9 cellular contexts compared by ENCODE assay signal in genomic region chr6:137883400-137883888, GRCh38. TPM values are rescaled to one million over a fixed set of nuclear protein-coding genes. Genes with fewer than 3 reads are reported as not detected.
DNase-seq lines count a peak whose midpoint lies in the region; ATAC-seq and TF ChIP-seq lines count a peak whose summit lies in the region.
"Had no signal": no experiment of that assay in that cellular context is flagged by ENCODE, and none has a peak within 500 bp of the region (broad histone marks: within the 10 kb centered on the region; RNA-seq: fewer than 3 reads in every experiment).

No MANE protein-coding gene starts in this region.

- H3K4me3 ChIP-seq in GM23338 (no peak overlapping the region), sigmoid colon (no peak overlapping the region)
- H3K4me3 ChIP-seq: SK-N-MC had no signal

- TF ChIP-seq CTCF in GM23338 (conservative IDR thresholded peaks at IDR 0.05; ENCODE audit: low read depth in 2 of 2) (no peak), sigmoid colon (IDR thresholded peaks at IDR 0.05) (no peak), GM13977 (IDR thresholded peaks at IDR 0.05; ENCODE audit: extremely low read depth, insufficient read depth, missing control alignments) (no peak)

- TF ChIP-seq EP300 in sigmoid colon (IDR thresholded peaks at IDR 0.05) = no peak

- H4K20me1 ChIP-seq in GM23338 (replicated peaks; ENCODE audit: insufficient read depth) = no peaks in the 10 kb centered on the region

- H3K27ac Mint-ChIP-seq in GM23338 = peak overlapping the region; percentile 65; the same call in 1 of the 2 replicates
- peak overlapping the region; percentile 96 for H3K27ac Mint-ChIP-seq in T-helper 17 cell

- peaks cover 29% of the 10 kb centered on the region for H3K4me1 Mint-ChIP-seq in GM23338
- peaks cover 50% of the 10 kb centered on the region for H3K4me1 Mint-ChIP-seq in T-helper 17 cell

- intact Hi-C loops in sigmoid colon (cut with DNase I) = no loop called here

- no peaks in the 10 kb centered on the region for H3K9me3 ChIP-seq in T-helper 17 cell (ENCODE audit: control insufficient read depth, low read length, poor library complexity, severe bottlenecking)
- peaks cover 0 to 2% (median 0%) of the 10 kb centered on the region in 4 donors for H3K9me3 ChIP-seq in sigmoid colon

- H3K4me1 ChIP-seq in GM23338 (ENCODE audit: insufficient read depth) = peaks cover 21% of the 10 kb centered on the region
- peaks cover 0 to 20% (median 16%) of the 10 kb centered on the region in 4 donors for H3K4me1 ChIP-seq in sigmoid colon

- H3K9me2 ChIP-seq in GM23338 (ENCODE audit: insufficient read depth) = no peaks in the 10 kb centered on the region

- 66 to 85% methylated on average over 6 of the region's 6 CpGs for WGBS in sigmoid colon, 2 donors

- H3K36me3 ChIP-seq in GM23338 (ENCODE audit: insufficient read depth) = no peaks in the 10 kb centered on the region
- H3K36me3 ChIP-seq in sigmoid colon = peaks cover 32 to 51% (median 36%) of the 10 kb centered on the region in 4 donors

- in situ Hi-C loops in GM13977 (cut with MboI; ENCODE audit: low pct_unique_long_range_greater_than_20kb, low sequenced_read_pairs, unreplicated experiment) = no loop called here

- no peak overlapping the region for H3K4me2 ChIP-seq in GM23338

- TF ChIP-seq POLR2A in sigmoid colon (IDR thresholded peaks at IDR 0.05) = no peak

- no peaks in the 10 kb centered on the region for H3F3A ChIP-seq in GM23338 (replicated peaks; ENCODE audit: low read depth)

- H3K27ac ChIP-seq in GM23338 (ENCODE audit: low read depth) (no peak overlapping the region), epithelial cell of prostate (peak overlapping the region; percentile 63), sigmoid colon (peak overlapping the region in 3 of 4 donors; percentile 34 to 47 (median 35))
- H3K27ac ChIP-seq: SK-N-MC had no signal

- ATAC-seq in GM23338 (no peak), T-helper 17 cell (peak; percentile 50)

- H3K36me3 Mint-ChIP-seq in GM23338 (ENCODE audit: low read depth) (peaks cover 3% of the 10 kb centered on the region; the same call in 2 of the 3 replicates), T-helper 17 cell (ENCODE audit: low read depth) (peaks cover 12% of the 10 kb centered on the region)

- H3K4me3 Mint-ChIP-seq in GM23338 (no peak overlapping the region), T-helper 17 cell (peak overlapping the region; percentile 83)

- DNase-seq in GM23338 (ENCODE audit: low spot score) = no peak
- DNase-seq in T-helper 17 cell = peak; percentile 28 to 60 (median 46)
- DNase-seq in epithelial cell of prostate (ENCODE audit: low read depth, low spot score) = no peak
- DNase-seq in sigmoid colon = peak; percentile 64
- DNase-seq in EL = no peak
- no peak for DNase-seq in NCI-H345 treated with DMSO at 0.1 percent for 48 hours (lab: John Stamatoyannopoulos, UW; ENCODE audit: unreplicated experiment)
- no peak for DNase-seq in GM13977 (ENCODE audit: low spot score)
- no peak for DNase-seq in HT-29 (ENCODE audit: low spot score)

- H3K27me3 ChIP-seq in GM23338 (ENCODE audit: insufficient read depth) = no peaks in the 10 kb centered on the region
- no peaks in the 10 kb centered on the region for H3K27me3 ChIP-seq in sigmoid colon

- H3K79me2 ChIP-seq in GM23338 (replicated peaks; ENCODE audit: insufficient read depth) = no peaks in the 10 kb centered on the region

- H3K27me3 Mint-ChIP-seq in GM23338 (ENCODE audit: insufficient read depth, low read depth, poor library complexity) (peaks cover 13% of the 10 kb centered on the region), T-helper 17 cell (peaks cover 8% of the 10 kb centered on the region)

- H2AFZ ChIP-seq in GM23338 = no peak overlapping the region

- H3K9me3 Mint-ChIP-seq in GM23338 = peaks cover 16% of the 10 kb centered on the region; the same call in 2 of the 3 replicates

TF ChIP-seq in GM23338, 12 proteins besides CTCF, POLR2A, EP300 and RAD21 (continues in another document):
- TF ChIP-seq JUNB (IDR thresholded peaks at IDR 0.05; ENCODE audit: unreplicated experiment) (no peak), EZH2phosphoT487 (IDR thresholded peaks at IDR 0.05; ENCODE audit: unreplicated experiment) (no peak), STAT1 (IDR thresholded peaks at IDR 0.05; ENCODE audit: unreplicated experiment) (no peak), ETS1 (IDR thresholded peaks at IDR 0.05) (no peak), ZNF462 (CRISPR knock-in tag; IDR thresholded peaks at IDR 0.05) (no peak), CREB1 (CRISPR knock-in tag; IDR thresholded peaks at IDR 0.05; ENCODE audit: low read depth) (no peak), ZNF331 (CRISPR knock-in tag; IDR thresholded peaks at IDR 0.05; ENCODE audit: low read depth) (no peak), POLR2AphosphoS5 (IDR thresholded peaks at IDR 0.05; ENCODE audit: low read depth) (no peak), EZH2 (IDR thresholded peaks at IDR 0.05; ENCODE audit: low read depth, unreplicated experiment) (no peak), ZNF114 (CRISPR knock-in tag; IDR thresholded peaks at IDR 0.05) (no peak), NANOG (IDR thresholded peaks at IDR 0.05; ENCODE audit: borderline replicate concordance) (no peak)

RNA-seq across cellular contexts. Expression of gene TNFAIP3, which starts 16.4 kb away (rescaled TPM):
- 2.3 and 4.4 TPM in 2 replicates for total RNA-seq in GM23338 (2014; rRNA removed; shearing (Covaris generic))
- polyA plus RNA-seq in GM23338 (2016; fragmentation: Nextera tagmentation; extraction: Ambion mirVana) (2.1 and 3.3 TPM in 2 replicates), sigmoid colon (10 to 100 TPM; 11.4 to 49.9 (median 18.7) TPM)
- total RNA-seq in T-helper 17 cell (1,000 to 10,000 TPM; 4,032 to 4,607 TPM), sigmoid colon (10 to 100 TPM; 14.6 to 37.6 (median 21.0) TPM)
- total RNA-seq in HT-29 (2014; rRNA removed; shearing (Covaris generic)) = 1.2 and 1.7 TPM in 2 replicates

Comparison
In these comparisons a context has a peak if more than half of its experiments do, and no peak if none do; other contexts are left out.
1. DNase-seq: peak in T-helper 17 cell (3 of 3) and sigmoid colon (single experiment); none in GM23338 (single experiment), epithelial cell of prostate (single experiment), EL (single experiment), NCI-H345 treated with DMSO at 0.1 percent for 48 hours (single experiment), GM13977 (single experiment) and HT-29 (single experiment).
2. RNA of gene TNFAIP3, which starts 16.4 kb away (total RNA-seq): 4,032 to 4,607 TPM in T-helper 17 cell; 14.6 to 37.6 TPM in sigmoid colon, 2.3 to 4.4 TPM in GM23338 and 1.2 to 1.7 TPM in HT-29; every median in the first group is over 100 times any median in the second.